In the genomic region with DNA sequence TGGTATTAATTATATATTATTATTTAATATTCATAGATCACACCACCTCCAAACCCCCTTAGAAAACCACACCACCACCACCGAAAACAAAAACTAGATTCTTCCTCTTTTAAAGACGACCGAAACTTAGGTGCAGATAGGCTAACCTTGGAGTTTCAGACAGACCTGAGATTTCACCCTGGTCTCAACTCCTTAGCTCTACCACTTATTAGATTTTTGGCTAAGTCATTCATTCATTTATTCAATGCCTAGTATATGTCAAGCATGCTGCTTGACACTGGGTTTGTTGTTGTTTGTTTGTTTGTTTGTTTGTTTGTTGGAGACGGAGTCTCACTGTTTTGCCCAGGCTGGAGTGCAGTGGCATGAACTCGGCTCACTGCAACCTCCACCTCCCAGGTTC, we compare ENCODE assay signal across 16 cellular contexts. TPM values are rescaled to one million over a fixed set of nuclear protein-coding genes. Genes with fewer than 3 reads are reported as not detected.
DNase-seq lines count a peak whose midpoint lies in the region; ATAC-seq and TF ChIP-seq lines count a peak whose summit lies in the region.
"Had no signal": no experiment of that assay in that cellular context is flagged by ENCODE, and none has a peak within 500 bp of the region (broad histone marks: within the 10 kb centered on the region; RNA-seq: fewer than 3 reads in every experiment).

No MANE protein-coding gene starts in this region.

- intact Hi-C loops in uterus (cut with DNase I; ENCODE audit: low total_unique reads) = no loop called here

- TF ChIP-seq POLR2A in uterus (IDR thresholded peaks at IDR 0.05) = no peak

- H3K27me3 Mint-ChIP-seq in T-cell = no peaks in the 10 kb centered on the region

- H3K4me3 Mint-ChIP-seq in T-cell = no peak overlapping the region
- H3K4me3 Mint-ChIP-seq: CD8-positive, alpha-beta T cell had no signal

- no peak for TF ChIP-seq CTCF in uterus (IDR thresholded peaks at IDR 0.05)

- H3K36me3 Mint-ChIP-seq in T-cell = no peaks in the 10 kb centered on the region
- H3K36me3 Mint-ChIP-seq: CD8-positive, alpha-beta T cell had no signal

- H3K4me1 ChIP-seq in uterus = no peaks in the 10 kb centered on the region
- H3K4me1 ChIP-seq: psoas muscle had no signal

- H3K36me3 ChIP-seq in uterus = no peaks in the 10 kb centered on the region
- H3K36me3 ChIP-seq: heart right ventricle, transverse colon had no signal

- H3K27ac Mint-ChIP-seq in T-cell = no peak overlapping the region
- H3K27ac Mint-ChIP-seq: CD8-positive, alpha-beta T cell had no signal

- POLR2A ChIA-PET in T-cell (lab: Charles Lee) = interaction anchor here in 1 of 2 donors (0.6 kb wide), 1 partner anchor 11 kb away, joined by 3 read pairs; no protein-coding TSS in a partner anchor

- H3K9me3 Mint-ChIP-seq in T-cell = no peaks in the 10 kb centered on the region
- H3K9me3 Mint-ChIP-seq: CD8-positive, alpha-beta T cell had no signal

- peaks cover 0 to 7% (median 7%) of the 10 kb centered on the region in 3 donors for H3K4me1 Mint-ChIP-seq in T-cell

- H3K4me3 ChIP-seq in uterus = no peak overlapping the region
- H3K4me3 ChIP-seq: heart right ventricle, psoas muscle, transverse colon had no signal

- peak; percentile 91 for ATAC-seq in GM18868 (IDR thresholded peaks at IDR 0.05; ENCODE audit: unreplicated experiment)
- peak; percentile 86 for ATAC-seq in GM21526 (IDR thresholded peaks at IDR 0.05; ENCODE audit: low FRiP score, unreplicated experiment)
- peak; percentile 92 for ATAC-seq in HG03066 (IDR thresholded peaks at IDR 0.05; ENCODE audit: low read depth, unreplicated experiment)
- no peak for ATAC-seq in T-cell (replicated peaks in 1 of 4)
- ATAC-seq: CD8-positive, alpha-beta T cell; heart right ventricle; psoas muscle had no signal

- H3K27ac ChIP-seq in uterus = no peak overlapping the region
- H3K27ac ChIP-seq: heart right ventricle, psoas muscle, transverse colon had no signal

- H3K9me3 ChIP-seq in uterus = no peaks in the 10 kb centered on the region
- H3K9me3 ChIP-seq: heart right ventricle, psoas muscle, transverse colon had no signal

- peak; percentile 50 for DNase-seq in RPMI8226
- DNase-seq in HUDEP-2 (lab: John Stamatoyannopoulos, UW; ENCODE audit: unreplicated experiment in 76 of 76) = no peak
- DNase-seq in T-cell = no peak
- no peak for DNase-seq in stimulated activated CD8-positive, alpha-beta memory T cell treated with anti-CD3 and anti-CD28 coated beads, Interleukin-4, amount 100 ng/mL, for 48 hours
- no peak for DNase-seq in uterus
- DNase-seq: activated CD4-positive, alpha-beta T cell treated with anti-CD3 and anti-CD28 coated beads, Interleukin-2, amount 50 U/mL, for 4 hours; CD8-positive, alpha-beta T cell; effector CD4-positive, alpha-beta T cell; heart right ventricle; mesendoderm; psoas muscle; SW 1271; transverse colon had no signal

- CTCF ChIA-PET in T-cell (lab: Charles Lee) = interaction anchor here in 1 of 2 donors (0.5 kb wide), 1 partner anchor 9 kb away, joined by 4 read pairs; a partner anchor contains a TSS

- H3K27me3 ChIP-seq in uterus = no peaks in the 10 kb centered on the region
- H3K27me3 ChIP-seq: heart right ventricle, transverse colon had no signal

RNA-seq across cellular contexts. Expression of a gene that starts 9.5 kb away (rescaled TPM):
- total RNA-seq in T-cell (10 to 100 TPM in 4 of 5 donors, 1 to 10 TPM in 1; 6.7 to 13.4 (median 12.1) TPM), uterus (10 to 100 TPM; 14.7 to 67.3 (median 29.2) TPM)

Comparison
In these comparisons a context has a peak if more than half of its experiments do, and no peak if none do; other contexts are left out.
1. ATAC-seq: peak in GM18868 (single experiment), GM21526 (single experiment) and HG03066 (single experiment); none in T-cell (0 of 4).